2 cellular contexts compared by ENCODE assay signal in genomic region chr7:148704966-148705365, GRCh38.
A peak's percentile ranks its signal among the peaks of the same experiment; 100 is the strongest.
TF ChIP-seq lines count a peak whose summit lies in the region.

No MANE protein-coding gene starts in this region.

TF ChIP-seq in HEK293T, 16 proteins besides CTCF, POLR2A, EP300 and RAD21 (continued from another document):
- no peak for TF ChIP-seq FOXM1 (IDR thresholded peaks at IDR 0.05; ENCODE audit: borderline replicate concordance)
- no peak for TF ChIP-seq ELF4 (IDR thresholded peaks at IDR 0.05)
- no peak for TF ChIP-seq HDGF (IDR thresholded peaks at IDR 0.05; ENCODE audit: borderline replicate concordance)
- TF ChIP-seq FOXA1 (IDR thresholded peaks at IDR 0.05): no peak
- no peak for TF ChIP-seq FOXK2 (IDR thresholded peaks at IDR 0.05)
- no peak for TF ChIP-seq SP1 (IDR thresholded peaks at IDR 0.05)
- TF ChIP-seq SUZ12 (IDR thresholded peaks at IDR 0.05): no peak
- TF ChIP-seq NFRKB (IDR thresholded peaks at IDR 0.05): no peak
- peak; percentile 56; the same call in 1 of the 2 replicates for TF ChIP-seq CTBP1 (IDR thresholded peaks at IDR 0.05; ENCODE audit: borderline replicate concordance)
- no peak for TF ChIP-seq L3MBTL2 (conservative IDR thresholded peaks at IDR 0.05)
- TF ChIP-seq TARDBP (IDR thresholded peaks at IDR 0.05): no peak
- TF ChIP-seq LEF1 (IDR thresholded peaks at IDR 0.05; ENCODE audit: borderline replicate concordance): no peak
- 0 out of 2 replicates have a peak, but pooled peaks have one; percentile 40 for TF ChIP-seq ZNF384 (IDR thresholded peaks at IDR 0.05)
- TF ChIP-seq, protein P1, sequence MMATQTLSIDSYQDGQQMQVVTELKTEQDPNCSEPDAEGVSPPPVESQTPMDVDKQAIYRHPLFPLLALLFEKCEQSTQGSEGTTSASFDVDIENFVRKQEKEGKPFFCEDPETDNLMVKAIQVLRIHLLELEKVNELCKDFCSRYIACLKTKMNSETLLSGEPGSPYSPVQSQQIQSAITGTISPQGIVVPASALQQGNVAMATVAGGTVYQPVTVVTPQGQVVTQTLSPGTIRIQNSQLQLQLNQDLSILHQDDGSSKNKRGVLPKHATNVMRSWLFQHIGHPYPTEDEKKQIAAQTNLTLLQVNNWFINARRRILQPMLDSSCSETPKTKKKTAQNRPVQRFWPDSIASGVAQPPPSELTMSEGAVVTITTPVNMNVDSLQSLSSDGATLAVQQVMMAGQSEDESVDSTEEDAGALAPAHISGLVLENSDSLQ (IDR thresholded peaks at IDR 0.05): peak; percentile 85

TF ChIP-seq in GM12878, 131 proteins besides CTCF, POLR2A, EP300 and RAD21:
- TF ChIP-seq, protein P1 (IDR thresholded peaks at IDR 0.05): no peak
- TF ChIP-seq SMAD1 (IDR thresholded peaks at IDR 0.05; ENCODE audit: low read depth, partially characterized antibody) (no peak), SREBF2 (IDR thresholded peaks at IDR 0.05; ENCODE audit: low read length) (no peak), STAT1 (conservative IDR thresholded peaks at IDR 0.05) (no peak), ZBTB11 (CRISPR knock-in tag; IDR thresholded peaks at IDR 0.05) (no peak), GATAD2B (conservative IDR thresholded peaks at IDR 0.05; ENCODE audit: low read depth) (no peak), NFIC (IDR thresholded peaks at IDR 0.05; ENCODE audit: low read depth, low read length) (no peak), ETV6 (conservative IDR thresholded peaks at IDR 0.05 in 1 of 2, IDR thresholded peaks at IDR 0.05 in 1 of 2; ENCODE audit: borderline replicate concordance in 1 of 2, low read depth in 1 of 2) (no peak), IRF3 (IDR thresholded peaks at IDR 0.05) (no peak), RAD51 (IDR thresholded peaks at IDR 0.05) (no peak), ZBTB4 (CRISPR knock-in tag; IDR thresholded peaks at IDR 0.05) (no peak), CUX1 (IDR thresholded peaks at IDR 0.05; ENCODE audit: insufficient replicate concordance, low read depth, low read length) (no peak)
- TF ChIP-seq, protein P2, sequence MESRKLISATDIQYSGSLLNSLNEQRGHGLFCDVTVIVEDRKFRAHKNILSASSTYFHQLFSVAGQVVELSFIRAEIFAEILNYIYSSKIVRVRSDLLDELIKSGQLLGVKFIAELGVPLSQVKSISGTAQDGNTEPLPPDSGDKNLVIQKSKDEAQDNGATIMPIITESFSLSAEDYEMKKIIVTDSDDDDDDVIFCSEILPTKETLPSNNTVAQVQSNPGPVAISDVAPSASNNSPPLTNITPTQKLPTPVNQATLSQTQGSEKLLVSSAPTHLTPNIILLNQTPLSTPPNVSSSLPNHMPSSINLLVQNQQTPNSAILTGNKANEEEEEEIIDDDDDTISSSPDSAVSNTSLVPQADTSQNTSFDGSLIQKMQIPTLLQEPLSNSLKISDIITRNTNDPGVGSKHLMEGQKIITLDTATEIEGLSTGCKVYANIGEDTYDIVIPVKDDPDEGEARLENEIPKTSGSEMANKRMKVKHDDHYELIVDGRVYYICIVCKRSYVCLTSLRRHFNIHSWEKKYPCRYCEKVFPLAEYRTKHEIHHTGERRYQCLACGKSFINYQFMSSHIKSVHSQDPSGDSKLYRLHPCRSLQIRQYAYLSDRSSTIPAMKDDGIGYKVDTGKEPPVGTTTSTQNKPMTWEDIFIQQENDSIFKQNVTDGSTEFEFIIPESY (IDR thresholded peaks at IDR 0.05): no peak
- TF ChIP-seq, protein P3, sequence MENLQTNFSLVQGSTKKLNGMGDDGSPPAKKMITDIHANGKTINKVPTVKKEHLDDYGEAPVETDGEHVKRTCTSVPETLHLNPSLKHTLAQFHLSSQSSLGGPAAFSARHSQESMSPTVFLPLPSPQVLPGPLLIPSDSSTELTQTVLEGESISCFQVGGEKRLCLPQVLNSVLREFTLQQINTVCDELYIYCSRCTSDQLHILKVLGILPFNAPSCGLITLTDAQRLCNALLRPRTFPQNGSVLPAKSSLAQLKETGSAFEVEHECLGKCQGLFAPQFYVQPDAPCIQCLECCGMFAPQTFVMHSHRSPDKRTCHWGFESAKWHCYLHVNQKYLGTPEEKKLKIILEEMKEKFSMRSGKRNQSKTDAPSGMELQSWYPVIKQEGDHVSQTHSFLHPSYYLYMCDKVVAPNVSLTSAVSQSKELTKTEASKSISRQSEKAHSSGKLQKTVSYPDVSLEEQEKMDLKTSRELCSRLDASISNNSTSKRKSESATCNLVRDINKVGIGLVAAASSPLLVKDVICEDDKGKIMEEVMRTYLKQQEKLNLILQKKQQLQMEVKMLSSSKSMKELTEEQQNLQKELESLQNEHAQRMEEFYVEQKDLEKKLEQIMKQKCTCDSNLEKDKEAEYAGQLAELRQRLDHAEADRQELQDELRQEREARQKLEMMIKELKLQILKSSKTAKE (IDR thresholded peaks at IDR 0.05; ENCODE audit: low read depth, poor library complexity, severe bottlenecking): no peak
